Comparison of ENCODE assay signal across 1 cellular context in genomic region chr6:33417903-33418689, GRCh38.
TF ChIP-seq lines count a peak whose summit lies in the region.

Gene CUTA (minus strand): TSS chr6:33418107. CDS start chr6:33418000, 107 bp downstream.

TF ChIP-seq in HepG2, 621 proteins besides CTCF, POLR2A, EP300 and RAD21 (continued from another document and continues in another):
- peak; percentile 48; the same call in 1 of the 2 replicates for TF ChIP-seq ZNF142 (CRISPR knock-in tag; IDR thresholded peaks at IDR 0.05)
- TF ChIP-seq ZSCAN12 (CRISPR knock-in tag; IDR thresholded peaks at IDR 0.05): peak; percentile 95
- no peak for TF ChIP-seq ZMYM2 (CRISPR knock-in tag; IDR thresholded peaks at IDR 0.05)
- peak; percentile 76; the same call in 1 of the 2 replicates for TF ChIP-seq SP5 (CRISPR knock-in tag; IDR thresholded peaks at IDR 0.05; ENCODE audit: borderline replicate concordance, low read depth)
- no peak for TF ChIP-seq POLR2AphosphoS2 (IDR thresholded peaks at IDR 0.05; ENCODE audit: low read depth, low read length)
- peak; percentile 77 for TF ChIP-seq SKIL (CRISPR knock-in tag; IDR thresholded peaks at IDR 0.05; ENCODE audit: borderline replicate concordance)
- no peak for TF ChIP-seq REST (IDR thresholded peaks at IDR 0.05; ENCODE audit: borderline replicate concordance in 1 of 2, low read depth in 1 of 2, low read length in 2 of 2)
- TF ChIP-seq KLF6 (CRISPR knock-in tag; IDR thresholded peaks at IDR 0.05): peak; percentile 91
- no peak for TF ChIP-seq SRSF4 (IDR thresholded peaks at IDR 0.05; ENCODE audit: low read depth, low read length, poor library complexity, severe bottlenecking)
- no peak for TF ChIP-seq ATM (IDR thresholded peaks at IDR 0.05; ENCODE audit: borderline replicate concordance)
- peak; percentile 95 for TF ChIP-seq PAX8 (CRISPR knock-in tag; IDR thresholded peaks at IDR 0.05; ENCODE audit: borderline replicate concordance)
- peak; percentile 90; the same call in 1 of the 2 replicates for TF ChIP-seq ZNF775 (CRISPR knock-in tag; IDR thresholded peaks at IDR 0.05; ENCODE audit: borderline replicate concordance)
- TF ChIP-seq ZNF761 (CRISPR knock-in tag; conservative IDR thresholded peaks at IDR 0.05): peak; percentile 98
- TF ChIP-seq TERF1 (CRISPR knock-in tag; IDR thresholded peaks at IDR 0.05): no peak
- no peak for TF ChIP-seq GPBP1L1 (CRISPR knock-in tag; IDR thresholded peaks at IDR 0.05)
- TF ChIP-seq HNF1B (CRISPR knock-in tag; IDR thresholded peaks at IDR 0.05): peak; percentile 84
- peak; percentile 96 for TF ChIP-seq ZNF619 (CRISPR knock-in tag; IDR thresholded peaks at IDR 0.05)
- TF ChIP-seq IKZF1 (IDR thresholded peaks at IDR 0.05): no peak
- TF ChIP-seq ZNF253 (CRISPR knock-in tag; IDR thresholded peaks at IDR 0.05; ENCODE audit: borderline replicate concordance): no peak
- TF ChIP-seq TRAFD1 (CRISPR knock-in tag; IDR thresholded peaks at IDR 0.05; ENCODE audit: borderline replicate concordance): no peak
- TF ChIP-seq HOXA3 (CRISPR knock-in tag; IDR thresholded peaks at IDR 0.05): peak; percentile 95
- TF ChIP-seq MXI1 (IDR thresholded peaks at IDR 0.05; ENCODE audit: borderline replicate concordance, low read depth, low read length): peak; percentile 93; the same call in 2 of the 3 replicates
- no peak; the same call in 1 of the 2 replicates for TF ChIP-seq ZHX1 (CRISPR knock-in tag; IDR thresholded peaks at IDR 0.05; ENCODE audit: low read depth)
- TF ChIP-seq BCLAF1 (IDR thresholded peaks at IDR 0.05): no peak
